ENCODE assay signal across 19 cellular contexts in the genomic region with DNA sequence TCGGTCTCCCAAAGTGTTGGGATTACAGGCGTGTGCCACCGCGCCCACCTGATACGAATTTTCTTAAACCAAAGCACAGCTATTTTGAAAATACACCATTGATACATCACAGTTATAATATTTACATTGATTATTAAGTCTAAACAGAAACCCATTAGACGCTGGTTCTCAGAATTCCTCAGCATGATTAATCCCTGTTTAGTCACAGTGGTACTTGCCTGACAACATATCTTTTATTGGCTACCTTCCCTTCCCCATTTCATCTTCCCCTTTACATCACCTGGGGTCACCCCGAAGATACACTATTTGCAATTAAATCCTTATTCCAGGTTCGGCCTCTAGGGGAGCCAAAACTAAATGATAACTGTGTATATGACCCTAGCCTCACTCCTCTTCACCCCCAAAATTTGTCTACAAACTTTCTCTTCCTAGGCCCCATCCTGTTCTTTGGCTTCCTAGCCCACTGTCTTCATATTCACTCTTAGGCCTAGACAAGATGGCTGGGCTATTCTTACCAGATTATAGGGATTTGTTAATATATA. TPM values are rescaled to one million over a fixed set of nuclear protein-coding genes. Genes with fewer than 3 reads are reported as not detected.
DNase-seq lines count a peak whose midpoint lies in the region; ATAC-seq and TF ChIP-seq lines count a peak whose summit lies in the region.
"Had no signal": no experiment of that assay in that cellular context is flagged by ENCODE, and none has a peak within 500 bp of the region (broad histone marks: within the 10 kb centered on the region; RNA-seq: fewer than 3 reads in every experiment).

No MANE protein-coding gene starts in this region.

- no peaks in the 10 kb centered on the region for H3K4me1 Mint-ChIP-seq in GM23338
- H3K4me1 Mint-ChIP-seq in neural progenitor cell: no peaks in the 10 kb centered on the region
- H3K4me1 Mint-ChIP-seq in activated CD8-positive, alpha-beta T cell treated with anti-CD3 and anti-CD28 coated beads for 36 hours (ENCODE audit: low read depth): no peaks in the 10 kb centered on the region

- peak; percentile 24 to 45 for TF ChIP-seq CTCF in GM23338 (conservative IDR thresholded peaks at IDR 0.05; ENCODE audit: low read depth in 2 of 2)
- TF ChIP-seq CTCF in WERI-Rb-1 (IDR thresholded peaks at IDR 0.05; ENCODE audit: low read depth, low read length): peak; percentile 28; the same call in 1 of the 2 replicates
- TF ChIP-seq CTCF in neural progenitor cell (IDR thresholded peaks at IDR 0.05): peak; percentile 19
- no peak for TF ChIP-seq CTCF in upper lobe of right lung (IDR thresholded peaks at IDR 0.05)
- no peak for TF ChIP-seq CTCF in activated CD8-positive, alpha-beta T cell treated with anti-CD3 and anti-CD28 coated beads for 36 hours (IDR thresholded peaks at IDR 0.05)
- TF ChIP-seq CTCF in GM10266 (IDR thresholded peaks at IDR 0.05; ENCODE audit: control insufficient read depth, insufficient read depth, low read depth, missing control alignments): no peak

- CTCF ChIA-PET in activated CD8-positive, alpha-beta T cell treated with anti-CD3 and anti-CD28 coated beads for 36 hours (lab: Charles Lee): no interaction called here

- H3K79me2 ChIP-seq in GM23338 (replicated peaks; ENCODE audit: insufficient read depth) (no peaks in the 10 kb centered on the region), neural progenitor cell (ENCODE audit: low read depth) (no peaks in the 10 kb centered on the region)

- H3K36me3 ChIP-seq in GM23338 (ENCODE audit: insufficient read depth) (no peaks in the 10 kb centered on the region), WERI-Rb-1 (no peaks in the 10 kb centered on the region), neural progenitor cell (no peaks in the 10 kb centered on the region), upper lobe of right lung (no peaks in the 10 kb centered on the region)
- H3K36me3 ChIP-seq: Peyer's patch had no signal

- H2AFZ ChIP-seq in GM23338: no peak overlapping the region
- H2AFZ ChIP-seq in neural progenitor cell (replicated peaks): no peak overlapping the region

- H3K9me3 Mint-ChIP-seq in GM23338 (no peaks in the 10 kb centered on the region), neural progenitor cell (peaks cover 7% of the 10 kb centered on the region)
- peaks cover 2% of the 10 kb centered on the region for H3K9me3 Mint-ChIP-seq in activated CD8-positive, alpha-beta T cell treated with anti-CD3 and anti-CD28 coated beads for 36 hours
- H3K9me3 Mint-ChIP-seq: CD4-positive, alpha-beta T cell had no signal

- intact Hi-C loops in upper lobe of right lung (cut with DNase I): no loop called here
- intact Hi-C loops in activated CD8-positive, alpha-beta T cell treated with anti-CD3 and anti-CD28 coated beads for 36 hours (cut with micrococcal nuclease): no loop called here

- H3K9me3 ChIP-seq in WERI-Rb-1 (ENCODE audit: severe bottlenecking) (no peaks in the 10 kb centered on the region), neural progenitor cell (ENCODE audit: low read depth) (no peaks in the 10 kb centered on the region), upper lobe of right lung (no peaks in the 10 kb centered on the region)
- H3K9me3 ChIP-seq: Peyer's patch had no signal

- H3K4me1 ChIP-seq in GM23338 (ENCODE audit: insufficient read depth) (no peaks in the 10 kb centered on the region), neural progenitor cell (no peaks in the 10 kb centered on the region), upper lobe of right lung (no peaks in the 10 kb centered on the region)
- H3K4me1 ChIP-seq: Peyer's patch had no signal

- no peaks in the 10 kb centered on the region for H3K9me2 ChIP-seq in GM23338 (ENCODE audit: insufficient read depth)

- H3K4me3 ChIP-seq in GM23338 (no peak overlapping the region), WERI-Rb-1 (ENCODE audit: low read depth, low read length) (no peak overlapping the region), neural progenitor cell (no peak overlapping the region), upper lobe of right lung (no peak overlapping the region)
- H3K4me3 ChIP-seq: Peyer's patch had no signal

- H3F3A ChIP-seq in GM23338 (replicated peaks; ENCODE audit: low read depth): no peaks in the 10 kb centered on the region
- H3F3A ChIP-seq in neural progenitor cell (ENCODE audit: low read depth): no peaks in the 10 kb centered on the region

- H3K27me3 Mint-ChIP-seq in GM23338 (ENCODE audit: insufficient read depth, low read depth, poor library complexity): peaks cover 2% of the 10 kb centered on the region
- no peaks in the 10 kb centered on the region for H3K27me3 Mint-ChIP-seq in neural progenitor cell (ENCODE audit: insufficient read depth, low read depth)
- no peaks in the 10 kb centered on the region for H3K27me3 Mint-ChIP-seq in activated CD8-positive, alpha-beta T cell treated with anti-CD3 and anti-CD28 coated beads for 36 hours
- H3K27me3 Mint-ChIP-seq: CD4-positive, alpha-beta T cell had no signal

- H3K4me2 ChIP-seq in GM23338 (no peak overlapping the region), neural progenitor cell (no peak overlapping the region)

- no peak overlapping the region for H3K9ac ChIP-seq in neural progenitor cell

- H3K36me3 Mint-ChIP-seq in GM23338 (ENCODE audit: low read depth): no peaks in the 10 kb centered on the region
- H3K36me3 Mint-ChIP-seq in neural progenitor cell: no peaks in the 10 kb centered on the region
- H3K36me3 Mint-ChIP-seq in activated CD8-positive, alpha-beta T cell treated with anti-CD3 and anti-CD28 coated beads for 36 hours (ENCODE audit: low read depth): no peaks in the 10 kb centered on the region

- no peak overlapping the region for H3K4me3 Mint-ChIP-seq in GM23338
- no peak overlapping the region for H3K4me3 Mint-ChIP-seq in neural progenitor cell
- no peak overlapping the region for H3K4me3 Mint-ChIP-seq in activated CD8-positive, alpha-beta T cell treated with anti-CD3 and anti-CD28 coated beads for 36 hours
- H3K4me3 Mint-ChIP-seq: CD4-positive, alpha-beta T cell had no signal

- DNase-seq in GM23338 (ENCODE audit: low spot score) (peak; percentile 19), M059J (ENCODE audit: low read depth) (peak; percentile 0), WERI-Rb-1 (no peak), neural progenitor cell (ENCODE audit: low spot score) (no peak), upper lobe of right lung (no peak), GM10266 (ENCODE audit: extremely low spot score) (no peak)
- DNase-seq in activated CD8-positive, alpha-beta T cell treated with anti-CD3 and anti-CD28 coated beads for 36 hours: no peak
- DNase-seq: ACHN; Calu3; CD4-positive, alpha-beta T cell; DND-41; GDM1; NCI-H1048; NCI-H1694; NCI-H345; NCI-H774; Peyer's patch; SHP77 treated with DMSO at 0.1 percent for 48 hours had no signal

- no peaks in the 10 kb centered on the region for H3K27me3 ChIP-seq in GM23338 (ENCODE audit: insufficient read depth)
- H3K27me3 ChIP-seq in WERI-Rb-1 (ENCODE audit: insufficient read depth, low read depth, severe bottlenecking): no peaks in the 10 kb centered on the region
- no peaks in the 10 kb centered on the region for H3K27me3 ChIP-seq in neural progenitor cell
- H3K27me3 ChIP-seq in upper lobe of right lung: no peaks in the 10 kb centered on the region
- H3K27me3 ChIP-seq: Peyer's patch had no signal

- no peak overlapping the region for H3K27ac Mint-ChIP-seq in GM23338
- no peak overlapping the region for H3K27ac Mint-ChIP-seq in neural progenitor cell
- H3K27ac Mint-ChIP-seq in activated CD8-positive, alpha-beta T cell treated with anti-CD3 and anti-CD28 coated beads for 36 hours: no peak overlapping the region
- H3K27ac Mint-ChIP-seq: CD4-positive, alpha-beta T cell had no signal

- H4K20me1 ChIP-seq in GM23338 (replicated peaks; ENCODE audit: insufficient read depth) (no peaks in the 10 kb centered on the region), neural progenitor cell (ENCODE audit: low read depth) (no peaks in the 10 kb centered on the region)

- ATAC-seq in GM23338 (no peak), upper lobe of right lung (no peak)
- no peak for ATAC-seq in activated CD8-positive, alpha-beta T cell treated with anti-CD3 and anti-CD28 coated beads for 36 hours
- ATAC-seq: HepG2 had no signal

- no peak overlapping the region for H3K27ac ChIP-seq in GM23338 (ENCODE audit: low read depth)
- H3K27ac ChIP-seq in WERI-Rb-1: no peak overlapping the region
- H3K27ac ChIP-seq in neural progenitor cell: no peak overlapping the region
- no peak overlapping the region for H3K27ac ChIP-seq in upper lobe of right lung
- H3K27ac ChIP-seq: Peyer's patch had no signal

- POLR2A ChIA-PET in activated CD8-positive, alpha-beta T cell treated with anti-CD3 and anti-CD28 coated beads for 36 hours (lab: Charles Lee): no interaction called here

TF ChIP-seq in GM23338, 12 proteins besides CTCF, POLR2A, EP300 and RAD21 (continues in another document):
- no peak for TF ChIP-seq ETS1 (IDR thresholded peaks at IDR 0.05)
- no peak for TF ChIP-seq POLR2AphosphoS5 (IDR thresholded peaks at IDR 0.05; ENCODE audit: low read depth)

RNA-seq across cellular contexts. Expression of gene IL1RAPL1, which starts 36.8 kb away (rescaled TPM):
- total RNA-seq in GM23338 (2014; rRNA removed; shearing (Covaris generic)): 0.23 and 0.49 TPM in 2 replicates
- polyA plus RNA-seq in GM23338 (2016; fragmentation: Nextera tagmentation; extraction: Ambion mirVana): 0.18 TPM in 1 of 2 replicates, not detected in the other
- total RNA-seq in M059J (2014; rRNA removed; shearing (Covaris generic)): 1.3 and 3.2 TPM in 2 replicates
- 10.7 and 13.4 TPM in 2 replicates for total RNA-seq in neural progenitor cell (ENCODE audit: low replicate concordance)
- total RNA-seq in upper lobe of right lung: not detected
- not detected for total RNA-seq in activated CD8-positive, alpha-beta T cell treated with anti-CD3 and anti-CD28 coated beads for 36 hours
- total RNA-seq: Calu3; CD4-positive, alpha-beta T cell; HepG2; Peyer's patch had no signal

Comparison
In these comparisons a context has a peak if more than half of its experiments do, and no peak if none do; other contexts are left out.
1. DNase-seq: peak in GM23338 (single experiment) and M059J (single experiment); none in WERI-Rb-1 (single experiment), neural progenitor cell (single experiment), upper lobe of right lung (single experiment), activated CD8-positive, alpha-beta T cell treated with anti-CD3 and anti-CD28 coated beads for 36 hours (single experiment) and GM10266 (single experiment).
2. CTCF ChIP-seq: peak in GM23338 (2 of 2), WERI-Rb-1 (single experiment) and neural progenitor cell (single experiment); none in upper lobe of right lung (single experiment), activated CD8-positive, alpha-beta T cell treated with anti-CD3 and anti-CD28 coated beads for 36 hours (single experiment) and GM10266 (single experiment).